Comparison of ENCODE assay signal across 14 cellular contexts in the genomic region with DNA sequence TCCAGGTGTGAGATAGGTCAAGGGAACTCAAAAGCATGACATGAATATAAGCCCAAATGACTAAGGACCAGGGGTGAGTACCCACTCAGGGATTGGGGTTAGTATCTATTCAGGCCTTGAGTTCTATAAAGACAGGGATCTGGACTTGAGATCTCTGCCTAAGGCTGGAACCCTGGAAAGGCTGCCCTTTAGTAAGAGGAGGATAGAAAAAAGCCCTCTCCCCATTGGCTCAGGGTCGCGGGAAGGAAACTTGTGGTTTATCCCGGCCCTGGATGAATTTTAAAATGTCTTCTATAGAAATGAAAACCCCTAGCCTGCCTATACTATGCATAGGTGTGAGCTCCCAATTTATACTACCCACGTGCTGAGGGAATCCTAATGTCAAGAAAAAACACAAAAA. TPM values are rescaled to one million over a fixed set of nuclear protein-coding genes. Genes with fewer than 3 reads are reported as not detected.
DNase-seq lines count a peak whose midpoint lies in the region; ATAC-seq and TF ChIP-seq lines count a peak whose summit lies in the region.
"Had no signal": no experiment of that assay in that cellular context is flagged by ENCODE, and none has a peak within 500 bp of the region (broad histone marks: within the 10 kb centered on the region; RNA-seq: fewer than 3 reads in every experiment).

No MANE protein-coding gene starts in this region.

- intact Hi-C loops in Panc1 (cut with micrococcal nuclease; ENCODE audit: unreplicated experiment): no loop called here
- intact Hi-C loops in left ventricle myocardium inferior (cut with micrococcal nuclease): no loop called here
- intact Hi-C loops in psoas muscle (cut with DNase I): no loop called here
- intact Hi-C loops in spleen (cut with DNase I; ENCODE audit: low total_unique reads): no loop called here

- no peak for TF ChIP-seq CTCF in Panc1 (IDR thresholded peaks at IDR 0.05)
- TF ChIP-seq CTCF in left ventricle myocardium inferior (IDR thresholded peaks at IDR 0.05; ENCODE audit: borderline replicate concordance): no peak
- no peak for TF ChIP-seq CTCF in psoas muscle (IDR thresholded peaks at IDR 0.05)
- no peak for TF ChIP-seq CTCF in spleen (IDR thresholded peaks at IDR 0.05 in 8 of 11, conservative IDR thresholded peaks at IDR 0.05 in 3 of 11)

- 60 to 69% (median 60%) methylated on average over 4 of the region's 4 CpGs for WGBS in psoas muscle, 3 donors
- 68 to 76% (median 74%) methylated on average over 4 of the region's 4 CpGs for WGBS in spleen, 5 donors

- no peaks in the 10 kb centered on the region for H3K27me3 ChIP-seq in ACC112 (ENCODE audit: insufficient read depth, low read length)
- no peaks in the 10 kb centered on the region for H3K27me3 ChIP-seq in Panc1 (ENCODE audit: control insufficient read depth, insufficient read depth, low read length)
- H3K27me3 ChIP-seq in left ventricle myocardium inferior (ENCODE audit: low read depth): no peaks in the 10 kb centered on the region
- H3K27me3 ChIP-seq in psoas muscle (ENCODE audit: insufficient read depth in 3 of 3, low read length in 2 of 3): no peaks in the 10 kb centered on the region
- no peaks in the 10 kb centered on the region for H3K27me3 ChIP-seq in spleen (replicated peaks in 1 of 7)

- H3K27me3 Mint-ChIP-seq in activated naive CD8-positive, alpha-beta T cell treated with anti-CD3 and anti-CD28 coated beads for 36 hours: no peaks in the 10 kb centered on the region
- H3K27me3 Mint-ChIP-seq: activated B cell treated with CpG ODN at 0.5 μM for 24 hours had no signal

- POLR2A ChIA-PET in Panc1 (lab: Charles Lee): interaction anchor here (1.1 kb wide), 1 partner anchor 66 kb away, joined by 3 read pairs; no protein-coding TSS in a partner anchor

- in situ Hi-C loops in Panc1 (cut with HindIII; ENCODE audit: low pct_unique_long_range_greater_than_20kb, low sequenced_read_pairs): no loop called here

- no peak overlapping the region for H3K4me3 Mint-ChIP-seq in activated naive CD8-positive, alpha-beta T cell treated with anti-CD3 and anti-CD28 coated beads for 36 hours

- no peak overlapping the region for H3K27ac Mint-ChIP-seq in activated naive CD8-positive, alpha-beta T cell treated with anti-CD3 and anti-CD28 coated beads for 36 hours
- H3K27ac Mint-ChIP-seq: activated B cell treated with CpG ODN at 0.5 μM for 24 hours had no signal

- peaks cover 4% of the 10 kb centered on the region for H3K36me3 Mint-ChIP-seq in activated naive CD8-positive, alpha-beta T cell treated with anti-CD3 and anti-CD28 coated beads for 36 hours

- H3K27ac ChIP-seq in ACC112 (ENCODE audit: low read depth, low read length): peak overlapping the region; percentile 100; the same call in 1 of the 2 replicates
- H3K27ac ChIP-seq in Panc1 (ENCODE audit: low read length): peak overlapping the region; percentile 99
- H3K27ac ChIP-seq in left ventricle myocardium inferior (replicated peaks): peak overlapping the region; percentile 99
- H3K27ac ChIP-seq in psoas muscle: peak overlapping the region; percentile 97
- H3K27ac ChIP-seq in spleen: peak overlapping the region in 4 of 8 donors; percentile 16 to 100 (median 98)

- BruUV-seq in Panc1 (replicated peaks; lab: Mats Ljungman, UMichigan): no TSS peak

- H3K4me1 ChIP-seq in ACC112 (ENCODE audit: control insufficient read depth, insufficient read depth, low read length, unreplicated experiment) (peaks cover 19% of the 10 kb centered on the region), Panc1 (ENCODE audit: control insufficient read depth, insufficient read depth, low read length) (peaks cover 35% of the 10 kb centered on the region), left ventricle myocardium inferior (peaks cover 78% of the 10 kb centered on the region), psoas muscle (peaks cover 32% of the 10 kb centered on the region), spleen (peaks cover 10 to 48% (median 31%) of the 10 kb centered on the region in 6 donors)

- H2AFZ ChIP-seq in ACC112 (ENCODE audit: low read length, unreplicated experiment): no peak overlapping the region

- ATAC-seq in Panc1 (no peak), psoas muscle (no peak)

- TF ChIP-seq POLR2A in spleen (IDR thresholded peaks at IDR 0.05): no peak

- DNase-seq in Panc1 (ENCODE audit: low read depth, low spot score) (no peak), left ventricle myocardium inferior (no peak), psoas muscle (no peak), NCI-H1048 (lab: John Stamatoyannopoulos, UW) (no peak), glomerular visceral epithelial cell (ENCODE audit: extremely low spot score) (no peak), spleen (no peak)
- no peak for DNase-seq in activated naive CD8-positive, alpha-beta T cell treated with anti-CD3 and anti-CD28 coated beads for 36 hours
- DNase-seq: activated B cell treated with CpG ODN at 0.5 μM for 24 hours; effector memory CD4-positive, alpha-beta T cell; NCI-H1092; substantia nigra had no signal

- H3K36me3 ChIP-seq in ACC112 (ENCODE audit: insufficient read depth, low read length) (peaks cover 5% of the 10 kb centered on the region; the same call in 1 of the 2 replicates), Panc1 (ENCODE audit: control insufficient read depth, insufficient read depth, low read length) (peaks cover 4% of the 10 kb centered on the region; the same call in 1 of the 2 replicates), left ventricle myocardium inferior (no peaks in the 10 kb centered on the region), psoas muscle (ENCODE audit: insufficient read depth in 1 of 2, low read depth in 1 of 2) (no peaks in the 10 kb centered on the region), spleen (no peaks in the 10 kb centered on the region)

- no peaks in the 10 kb centered on the region for H3K9me3 Mint-ChIP-seq in activated naive CD8-positive, alpha-beta T cell treated with anti-CD3 and anti-CD28 coated beads for 36 hours
- H3K9me3 Mint-ChIP-seq: activated B cell treated with CpG ODN at 0.5 μM for 24 hours, nephron had no signal

- no peaks in the 10 kb centered on the region for H3K9me3 ChIP-seq in Panc1 (ENCODE audit: control insufficient read depth, insufficient read depth, low read depth, low read length)
- H3K9me3 ChIP-seq in left ventricle myocardium inferior (replicated peaks): no peaks in the 10 kb centered on the region
- no peaks in the 10 kb centered on the region for H3K9me3 ChIP-seq in psoas muscle
- no peaks in the 10 kb centered on the region for H3K9me3 ChIP-seq in spleen

- H3K4me3 ChIP-seq in ACC112 (ENCODE audit: low read depth, low read length) (0 out of 2 replicates have a peak overlapping the region, but pooled peaks have one; percentile 99), Panc1 (ENCODE audit: low read depth in 2 of 2, low read length in 2 of 2) (no peak overlapping the region; a peak in 1 of 4 replicates), left ventricle myocardium inferior (peak overlapping the region; percentile 97), psoas muscle (peak overlapping the region; percentile 89), spleen (no peak overlapping the region)
- H3K4me3 ChIP-seq: skin epidermis had no signal

- peaks cover 40% of the 10 kb centered on the region for H3K79me2 ChIP-seq in ACC112 (ENCODE audit: control insufficient read depth, insufficient read depth, low read length, unreplicated experiment)

- CTCF ChIA-PET in Panc1 (lab: Charles Lee): interaction anchor here (0.5 to 1.3 kb wide), 2 partner anchors 13 to 35 kb away, joined by 4 to 5 read pairs; a partner anchor contains a TSS

- H3K4me1 Mint-ChIP-seq in activated naive CD8-positive, alpha-beta T cell treated with anti-CD3 and anti-CD28 coated beads for 36 hours: peaks cover 20% of the 10 kb centered on the region

RNA-seq across cellular contexts. Expression of a gene that starts 2.4 kb away (rescaled TPM):
- total RNA-seq in Panc1 (2021; ENCODE audit: unreplicated experiment) (55.0 TPM), left ventricle myocardium inferior (35.4 TPM), psoas muscle (10 to 100 TPM in 1 of 4 donors, 1 to 10 TPM in 3; 7.2 to 25.6 (median 8.6) TPM), spleen (10 to 100 TPM; 21.6 to 37.8 (median 32.3) TPM)
- polyA plus RNA-seq in Panc1 (2012; ENCODE audit: insufficient read length): 52.8 TPM
- polyA plus RNA-seq in psoas muscle (100 to 1,000 TPM in 1 of 3 donors, 10 to 100 TPM in 1, 1 to 10 TPM in 1; 6.2 to 118 (median 12.3) TPM), spleen (1 to 10 TPM; 7.2 to 9.5 (median 8.5) TPM)
- total RNA-seq in activated naive CD8-positive, alpha-beta T cell treated with anti-CD3 and anti-CD28 coated beads for 36 hours: 10 to 100 TPM; 18.8 to 19.4 TPM

RNA-seq across cellular contexts. Expression of a gene that starts 12.9 kb away (rescaled TPM):
- 2.0 TPM for total RNA-seq in Panc1 (2021; ENCODE audit: unreplicated experiment)
- polyA plus RNA-seq in Panc1 (2012; ENCODE audit: insufficient read length): 1.4 TPM
- 3.5 TPM for total RNA-seq in left ventricle myocardium inferior
- under 1 TPM; 0.21 to 0.74 (median 0.56) TPM for total RNA-seq in psoas muscle
- 1 to 10 TPM in 1 of 3 donors, under 1 TPM in 2; 0.04 to 1.4 (median 0.07) TPM for polyA plus RNA-seq in psoas muscle
- 1 to 10 TPM in 1 of 7 donors, under 1 TPM in 5, not detected in 1; 0.37 to 1.4 (median 0.46) TPM for total RNA-seq in spleen
- under 1 TPM; 0.10 to 0.36 (median 0.15) TPM for polyA plus RNA-seq in spleen
- total RNA-seq in activated naive CD8-positive, alpha-beta T cell treated with anti-CD3 and anti-CD28 coated beads for 36 hours: under 1 TPM; 0.34 to 0.41 TPM
- total RNA-seq: activated B cell treated with CpG ODN at 0.5 μM for 24 hours had no signal

Comparison
In these comparisons a context has a peak if more than half of its experiments do, and no peak if none do; other contexts are left out.
1. H3K4me3 ChIP-seq: peak in ACC112 (single experiment), left ventricle myocardium inferior (single experiment) and psoas muscle (single experiment); none in Panc1 (0 of 2) and spleen (0 of 8).